24 cellular contexts compared by ENCODE assay signal in the genomic region with DNA sequence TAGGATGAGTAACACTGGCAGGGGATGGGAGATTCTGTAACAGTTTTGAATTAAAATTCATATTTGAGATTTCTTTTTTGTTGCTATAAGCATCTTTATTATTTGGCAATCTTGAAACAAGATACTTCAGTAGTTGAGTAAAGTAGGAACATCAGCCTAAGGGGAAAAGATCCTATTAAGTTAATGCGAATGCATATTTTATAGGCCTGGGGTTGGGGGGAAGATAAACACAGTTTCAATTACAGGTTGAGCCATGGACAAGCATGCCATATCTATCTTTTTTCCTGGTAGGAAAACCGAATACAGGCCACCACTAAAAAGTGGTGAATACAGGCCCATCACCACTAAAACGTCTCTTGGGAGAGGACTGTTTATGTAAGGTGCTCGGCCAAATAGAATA. TPM values are rescaled to one million over a fixed set of nuclear protein-coding genes. Genes with fewer than 3 reads are reported as not detected.
DNase-seq lines count a peak whose midpoint lies in the region; ATAC-seq and TF ChIP-seq lines count a peak whose summit lies in the region.
"Had no signal": no experiment of that assay in that cellular context is flagged by ENCODE, and none has a peak within 500 bp of the region (broad histone marks: within the 10 kb centered on the region; RNA-seq: fewer than 3 reads in every experiment).

No MANE protein-coding gene starts in this region.

- H3K4me1 Mint-ChIP-seq in stimulated activated naive CD8-positive, alpha-beta T cell treated with anti-CD3 and anti-CD28 coated beads, Interleukin-15, Interleukin-2, amounts not matched to agents 100 ng/mL and 50 ng/mL, for 24 hours (ENCODE audit: low read depth), result peaks cover 57% of the 10 kb centered on the region
- H3K4me1 Mint-ChIP-seq in activated B cell treated with CpG ODN at 0.5 μM for 24 hours (peaks cover 52% of the 10 kb centered on the region), memory B cell (peaks cover 21% of the 10 kb centered on the region)
- H3K4me1 Mint-ChIP-seq in CD8-positive, alpha-beta memory T cell, result peaks cover 43 to 75% (median 74%) of the 10 kb centered on the region in 3 donors

- H3K9me3 Mint-ChIP-seq in stimulated activated naive CD8-positive, alpha-beta T cell treated with anti-CD3 and anti-CD28 coated beads, Interleukin-15, Interleukin-2, amounts not matched to agents 100 ng/mL and 50 ng/mL, for 24 hours, result no peaks in the 10 kb centered on the region
- H3K9me3 Mint-ChIP-seq in activated B cell treated with CpG ODN at 0.5 μM for 24 hours (no peaks in the 10 kb centered on the region), memory B cell (no peaks in the 10 kb centered on the region)
- no peaks in the 10 kb centered on the region for H3K9me3 Mint-ChIP-seq in CD8-positive, alpha-beta memory T cell
- H3K9me3 Mint-ChIP-seq: CD14-positive monocyte had no signal

- DNase-seq in stimulated activated naive CD8-positive, alpha-beta T cell treated with anti-CD3 and anti-CD28 coated beads, Interleukin-15, Interleukin-2, amounts not matched to agents 100 U/mL and 50 U/mL, for 24 hours, result no peak
- DNase-seq in activated B cell treated with CpG ODN at 0.5 μM for 24 hours, result no peak
- no peak for DNase-seq in memory B cell (ENCODE audit: low spot score in 2 of 2)
- DNase-seq in CD8-positive, alpha-beta memory T cell, result no peak
- DNase-seq in uterus, result no peak
- no peak for DNase-seq in stimulated activated CD4-positive, alpha-beta T cell treated with anti-CD3 and anti-CD28 coated beads, Interleukin-2, amount 100 ng/mL, for 24 hours
- DNase-seq: activated CD8-positive, alpha-beta memory T cell treated with anti-CD3 and anti-CD28 coated beads, Interleukin-2, amount 50 U/mL, for 4 hours; activated gamma-delta T cell; anterior cingulate cortex; colonic mucosa; effector CD8-positive, alpha-beta T cell; glutamatergic neuron; islet precursor cell; left ventricle myocardium inferior; MM.1S; NCI-H1417 treated with DMSO at 0.1 percent for 48 hours; NCI-H2081 treated with DMSO at 0.1 percent for 48 hours; NCI-H748 treated with DMSO at 0.1 percent for 48 hours; upper lobe of right lung had no signal

- no peak for TF ChIP-seq POLR2A in uterus (IDR thresholded peaks at IDR 0.05)

- CTCF ChIA-PET in activated B cell treated with CpG ODN at 0.5 μM for 24 hours (lab: Charles Lee), result interaction anchor here (1.1 to 6.4 kb wide), 16 partner anchors 13 to 327 kb away, joined by 3 to 184 read pairs (median 18); partner anchors contain the start of genes COL9A2 and SMAP2
- CTCF ChIA-PET in CD8-positive, alpha-beta memory T cell (lab: Charles Lee), result interaction anchor here (1.4 to 3.9 kb wide), 12 partner anchors 19 to 256 kb away, joined by 3 to 44 read pairs (median 16); partner anchors contain the start of genes COL9A2 and SMAP2

- peaks cover 34% of the 10 kb centered on the region for H3K36me3 ChIP-seq in CD8-positive, alpha-beta memory T cell (ENCODE audit: insufficient read depth, low read length)
- no peaks in the 10 kb centered on the region for H3K36me3 ChIP-seq in uterus
- H3K36me3 ChIP-seq: left ventricle myocardium inferior had no signal

- H3K4me1 ChIP-seq in CD8-positive, alpha-beta memory T cell (ENCODE audit: insufficient read depth, low read length), result peaks cover 47% of the 10 kb centered on the region
- H3K4me1 ChIP-seq in uterus, result no peaks in the 10 kb centered on the region
- H3K4me1 ChIP-seq: colonic mucosa, SJSA1 had no signal

- H3K36me3 Mint-ChIP-seq in stimulated activated naive CD8-positive, alpha-beta T cell treated with anti-CD3 and anti-CD28 coated beads, Interleukin-15, Interleukin-2, amounts not matched to agents 100 ng/mL and 50 ng/mL, for 24 hours (ENCODE audit: low read depth), result peaks cover 53% of the 10 kb centered on the region
- peaks cover 54% of the 10 kb centered on the region for H3K36me3 Mint-ChIP-seq in activated B cell treated with CpG ODN at 0.5 μM for 24 hours (ENCODE audit: low read depth)
- H3K36me3 Mint-ChIP-seq in memory B cell, result peaks cover 16% of the 10 kb centered on the region
- peaks cover 0 to 54% (median 16%) of the 10 kb centered on the region in 3 donors for H3K36me3 Mint-ChIP-seq in CD8-positive, alpha-beta memory T cell

- peak overlapping the region; percentile 11 for H3K27ac Mint-ChIP-seq in stimulated activated naive CD8-positive, alpha-beta T cell treated with anti-CD3 and anti-CD28 coated beads, Interleukin-15, Interleukin-2, amounts not matched to agents 100 ng/mL and 50 ng/mL, for 24 hours
- peak overlapping the region; percentile 59 for H3K27ac Mint-ChIP-seq in activated B cell treated with CpG ODN at 0.5 μM for 24 hours
- H3K27ac Mint-ChIP-seq in memory B cell, result peak overlapping the region; percentile 87
- peak overlapping the region in 4 of 8 donors; percentile 42 to 88 (median 79) for H3K27ac Mint-ChIP-seq in CD8-positive, alpha-beta memory T cell

- POLR2A ChIA-PET in activated B cell treated with CpG ODN at 0.5 μM for 24 hours (lab: Charles Lee), result interaction anchor here (1.1 to 3.7 kb wide), 6 partner anchors 17 to 92 kb away, joined by 4 to 66 read pairs (median 7); no protein-coding TSS in a partner anchor
- POLR2A ChIA-PET in CD8-positive, alpha-beta memory T cell (lab: Charles Lee), result interaction anchor here (0.7 to 1.9 kb wide), 3 partner anchors 20 to 32 kb away, joined by 3 to 8 read pairs (median 3); partner anchors contain the start of gene SMAP2

- H3K4me3 ChIP-seq in CD8-positive, alpha-beta memory T cell (ENCODE audit: low read length), result no peak overlapping the region
- H3K4me3 ChIP-seq in uterus, result no peak overlapping the region
- H3K4me3 ChIP-seq: colonic mucosa, GM12878, left ventricle myocardium inferior, SJSA1, upper lobe of right lung had no signal

- no peaks in the 10 kb centered on the region for H3K27me3 Mint-ChIP-seq in stimulated activated naive CD8-positive, alpha-beta T cell treated with anti-CD3 and anti-CD28 coated beads, Interleukin-15, Interleukin-2, amounts not matched to agents 100 ng/mL and 50 ng/mL, for 24 hours
- H3K27me3 Mint-ChIP-seq in activated B cell treated with CpG ODN at 0.5 μM for 24 hours, result no peaks in the 10 kb centered on the region
- H3K27me3 Mint-ChIP-seq in memory B cell, result no peaks in the 10 kb centered on the region
- H3K27me3 Mint-ChIP-seq in CD8-positive, alpha-beta memory T cell, result peaks cover 0 to 3% of the 10 kb centered on the region in 2 donors

- H3K4me3 Mint-ChIP-seq in stimulated activated naive CD8-positive, alpha-beta T cell treated with anti-CD3 and anti-CD28 coated beads, Interleukin-15, Interleukin-2, amounts not matched to agents 100 ng/mL and 50 ng/mL, for 24 hours, result no peak overlapping the region
- H3K4me3 Mint-ChIP-seq in activated B cell treated with CpG ODN at 0.5 μM for 24 hours (no peak overlapping the region), memory B cell (no peak overlapping the region)
- peak overlapping the region in 1 of 7 donors; percentile 34 for H3K4me3 Mint-ChIP-seq in CD8-positive, alpha-beta memory T cell
- H3K4me3 Mint-ChIP-seq: CD14-positive monocyte had no signal

- TF ChIP-seq CTCF in activated B cell treated with CpG ODN at 0.5 μM for 24 hours (IDR thresholded peaks at IDR 0.05) (no peak), uterus (IDR thresholded peaks at IDR 0.05) (no peak)

- intact Hi-C loops in activated B cell treated with CpG ODN at 0.5 μM for 24 hours (cut with micrococcal nuclease), result loop anchor here (2.0 to 5.0 kb wide), 2 partner anchors 34 to 327 kb away; partner anchors contain the start of gene SMAP2
- intact Hi-C loops in uterus (cut with DNase I; ENCODE audit: low total_unique reads), result loop anchor here (10.0 kb wide), 1 partner anchor 261 kb away; no protein-coding TSS in a partner anchor

- no peaks in the 10 kb centered on the region for H3K9me3 ChIP-seq in CD8-positive, alpha-beta memory T cell (ENCODE audit: low read length)
- no peaks in the 10 kb centered on the region for H3K9me3 ChIP-seq in uterus
- H3K9me3 ChIP-seq: colonic mucosa, left ventricle myocardium inferior, SJSA1, upper lobe of right lung had no signal

- H3K27me3 ChIP-seq in CD8-positive, alpha-beta memory T cell (ENCODE audit: insufficient read depth, low read length, poor library complexity, severe bottlenecking), result no peaks in the 10 kb centered on the region
- H3K27me3 ChIP-seq in uterus, result no peaks in the 10 kb centered on the region
- H3K27me3 ChIP-seq: colonic mucosa, SJSA1, upper lobe of right lung had no signal

- H3K27ac ChIP-seq in CD8-positive, alpha-beta memory T cell (ENCODE audit: low read depth, low read length), result no peak overlapping the region
- H3K27ac ChIP-seq in uterus, result no peak overlapping the region
- H3K27ac ChIP-seq: colonic mucosa, KMS-11, left ventricle myocardium inferior, SJSA1, upper lobe of right lung had no signal

- ATAC-seq in stimulated activated naive CD8-positive, alpha-beta T cell treated with anti-CD3 and anti-CD28 coated beads, Interleukin-15, Interleukin-2, amounts not matched to agents 100 U/mL and 50 U/mL, for 24 hours, result no peak
- ATAC-seq in activated B cell treated with CpG ODN at 0.5 μM for 24 hours (ENCODE audit: low read depth) (no peak), memory B cell (ENCODE audit: low read depth) (no peak)
- ATAC-seq: GM12878, upper lobe of right lung had no signal

RNA-seq across cellular contexts. Expression of gene SMAP2, which starts 32.3 kb away (rescaled TPM):
- total RNA-seq in activated B cell treated with CpG ODN at 0.5 μM for 24 hours (202 and 220 TPM in 2 replicates), uterus (10 to 100 TPM; 11.1 to 24.8 (median 18.6) TPM)
- 100 to 1,000 TPM; 144 to 146 TPM for total RNA-seq in CD8-positive, alpha-beta memory T cell
- 340 TPM for polyA plus RNA-seq in CD8-positive, alpha-beta memory T cell

RNA-seq across cellular contexts. Expression of gene ZFP69B, which starts 44.5 kb away (rescaled TPM):
- total RNA-seq in activated B cell treated with CpG ODN at 0.5 μM for 24 hours (8.9 and 10.4 TPM in 2 replicates), uterus (1 to 10 TPM in 2 of 4 donors, under 1 TPM in 1, not detected in 1; 0.88 to 7.7 (median 1.0) TPM)
- 1 to 10 TPM; 5.6 to 5.9 TPM for total RNA-seq in CD8-positive, alpha-beta memory T cell
- 2.3 TPM for polyA plus RNA-seq in CD8-positive, alpha-beta memory T cell
